11 cellular contexts compared by ENCODE assay signal in genomic region chr9:89798546-89799120, GRCh38.
DNase-seq lines count a peak whose midpoint lies in the region; ATAC-seq and TF ChIP-seq lines count a peak whose summit lies in the region.
"Had no signal": no experiment of that assay in that cellular context is flagged by ENCODE, and none has a peak within 500 bp of the region (broad histone marks: within the 10 kb centered on the region; RNA-seq: fewer than 3 reads in every experiment).

No MANE protein-coding gene starts in this region.

- H3K4me1 Mint-ChIP-seq in activated T-helper 1 cell treated with anti-CD3 and anti-CD28 coated beads, Interleukin-12 subunit alpha, Interleukin-12 subunit beta, Interleukin-2, Interleukin-4 antibody, amounts not matched to agents 30 ng/mL and 10 ng/mL and 1 ng/mL, durations not matched to agents 14 hours and 24 hours and 36 hours (ENCODE audit: low read depth): peaks cover 8% of the 10 kb centered on the region
- peaks cover 53% of the 10 kb centered on the region for H3K4me1 Mint-ChIP-seq in nephron

- no peaks in the 10 kb centered on the region for H3K27me3 ChIP-seq in testis

- no peak overlapping the region for H3K4me3 Mint-ChIP-seq in activated T-helper 1 cell treated with anti-CD3 and anti-CD28 coated beads, Interleukin-12 subunit alpha, Interleukin-12 subunit beta, Interleukin-2, Interleukin-4 antibody, amounts not matched to agents 30 ng/mL and 10 ng/mL and 1 ng/mL, durations not matched to agents 14 hours and 24 hours and 36 hours
- H3K4me3 Mint-ChIP-seq in nephron: peak overlapping the region in 1 of 3 experiments; percentile 44

- H3K27ac Mint-ChIP-seq in activated T-helper 1 cell treated with anti-CD3 and anti-CD28 coated beads, Interleukin-12 subunit alpha, Interleukin-12 subunit beta, Interleukin-2, Interleukin-4 antibody, amounts not matched to agents 30 ng/mL and 10 ng/mL and 1 ng/mL, durations not matched to agents 14 hours and 24 hours and 36 hours: peak overlapping the region; percentile 48
- H3K27ac Mint-ChIP-seq in nephron: peak overlapping the region in 2 of 3 experiments; percentile 8 to 22

- H3K36me3 Mint-ChIP-seq in activated T-helper 1 cell treated with anti-CD3 and anti-CD28 coated beads, Interleukin-12 subunit alpha, Interleukin-12 subunit beta, Interleukin-2, Interleukin-4 antibody, amounts not matched to agents 30 ng/mL and 10 ng/mL and 1 ng/mL, durations not matched to agents 14 hours and 24 hours and 36 hours (ENCODE audit: low read depth): no peaks in the 10 kb centered on the region
- H3K36me3 Mint-ChIP-seq in nephron (ENCODE audit: low read depth): no peaks in the 10 kb centered on the region

- H3K4me3 ChIP-seq in HEK293 (ENCODE audit: low read depth, low read length): no peak overlapping the region
- no peak overlapping the region for H3K4me3 ChIP-seq in testis
- H3K4me3 ChIP-seq: GM23248 had no signal

- no peaks in the 10 kb centered on the region for H3K36me3 ChIP-seq in HEK293 (ENCODE audit: control insufficient read depth in 2 of 2, insufficient read depth in 1 of 2, low read length in 2 of 2)
- H3K36me3 ChIP-seq in testis (ENCODE audit: low read depth, missing control alignments): no peaks in the 10 kb centered on the region

- H3K9me3 Mint-ChIP-seq in activated T-helper 1 cell treated with anti-CD3 and anti-CD28 coated beads, Interleukin-12 subunit alpha, Interleukin-12 subunit beta, Interleukin-2, Interleukin-4 antibody, amounts not matched to agents 30 ng/mL and 10 ng/mL and 1 ng/mL, durations not matched to agents 14 hours and 24 hours and 36 hours: no peaks in the 10 kb centered on the region
- no peaks in the 10 kb centered on the region for H3K9me3 Mint-ChIP-seq in nephron

- no peak for DNase-seq in activated T-helper 1 cell treated with anti-CD3 and anti-CD28 coated beads, Interleukin-12 subunit alpha, Interleukin-12 subunit beta, Interleukin-2, Interleukin-4 antibody, amounts not matched to agents 30 ng/mL and 10 ng/mL and 1 ng/mL, durations not matched to agents 14 hours and 24 hours and 36 hours (ENCODE audit: low spot score)
- DNase-seq in Right ventricle myocardium inferior (ENCODE audit: missing footprints) (no peak), testis (no peak)
- DNase-seq: C1 segment of cervical spinal cord, GM23248, HCEC 1CT, NCI-H187 treated with DMSO at 0.1 percent for 48 hours had no signal

- TF ChIP-seq CTCF in C4-2B (conservative IDR thresholded peaks at IDR 0.05): no peak
- no peak for TF ChIP-seq CTCF in HEK293 (tag by site-specific recombination; IDR thresholded peaks at IDR 0.05)
- no peak for TF ChIP-seq CTCF in nephron (IDR thresholded peaks at IDR 0.05; ENCODE audit: unreplicated experiment in 3 of 3)
- no peak for TF ChIP-seq CTCF in testis (IDR thresholded peaks at IDR 0.05)

- H3K4me1 ChIP-seq in HEK293 (ENCODE audit: control insufficient read depth, insufficient read depth, low read length) (no peaks in the 10 kb centered on the region), testis (peaks cover 21% of the 10 kb centered on the region)

- H3K27me3 Mint-ChIP-seq in activated T-helper 1 cell treated with anti-CD3 and anti-CD28 coated beads, Interleukin-12 subunit alpha, Interleukin-12 subunit beta, Interleukin-2, Interleukin-4 antibody, amounts not matched to agents 30 ng/mL and 10 ng/mL and 1 ng/mL, durations not matched to agents 14 hours and 24 hours and 36 hours (ENCODE audit: insufficient read depth): peaks cover 6% of the 10 kb centered on the region
- peaks cover 18% of the 10 kb centered on the region for H3K27me3 Mint-ChIP-seq in nephron (ENCODE audit: low read depth)

- CTCF ChIA-PET in HEK293 (lab: Yijun Ruan, JAX): interaction anchor here (2.2 kb wide), 1 partner anchor 195 kb away, joined by 8 read pairs; no protein-coding TSS in a partner anchor

- H3K9me3 ChIP-seq in HEK293 (ENCODE audit: control insufficient read depth, insufficient read depth, low read depth, low read length): no peaks in the 10 kb centered on the region
- no peaks in the 10 kb centered on the region for H3K9me3 ChIP-seq in testis

- 88 to 96% methylated on average over 4 of the region's 4 CpGs for WGBS in testis, 2 donors

- ATAC-seq in HG03378 (IDR thresholded peaks at IDR 0.05; ENCODE audit: unreplicated experiment): no peak
- no peak for ATAC-seq in Right ventricle myocardium inferior

- no peak for TF ChIP-seq POLR2A in testis (IDR thresholded peaks at IDR 0.05)

- peak overlapping the region; percentile 58 for H3K27ac ChIP-seq in C4-2B
- no peak overlapping the region for H3K27ac ChIP-seq in HEK293 (ENCODE audit: extremely low read depth, low read depth, low read length)
- no peak overlapping the region for H3K27ac ChIP-seq in testis
- H3K27ac ChIP-seq: GM23248 had no signal

- intact Hi-C loops in activated T-helper 1 cell treated with anti-CD3 and anti-CD28 coated beads, Interleukin-12 subunit alpha, Interleukin-12 subunit beta, Interleukin-2, Interleukin-4 antibody, amounts not matched to agents 30 ng/mL and 10 ng/mL and 1 ng/mL, durations not matched to agents 14 hours and 24 hours and 36 hours (cut with micrococcal nuclease): no loop called here
- intact Hi-C loops in Right ventricle myocardium inferior (cut with DNase I) (no loop called here), testis (cut with DNase I; ENCODE audit: low total_unique reads) (no loop called here)

- POLR2A ChIA-PET in HEK293 (lab: Yijun Ruan, JAX): no interaction called here

TF ChIP-seq in HEK293, 187 proteins besides CTCF, POLR2A, EP300 and RAD21:
- TF ChIP-seq, protein P1, sequence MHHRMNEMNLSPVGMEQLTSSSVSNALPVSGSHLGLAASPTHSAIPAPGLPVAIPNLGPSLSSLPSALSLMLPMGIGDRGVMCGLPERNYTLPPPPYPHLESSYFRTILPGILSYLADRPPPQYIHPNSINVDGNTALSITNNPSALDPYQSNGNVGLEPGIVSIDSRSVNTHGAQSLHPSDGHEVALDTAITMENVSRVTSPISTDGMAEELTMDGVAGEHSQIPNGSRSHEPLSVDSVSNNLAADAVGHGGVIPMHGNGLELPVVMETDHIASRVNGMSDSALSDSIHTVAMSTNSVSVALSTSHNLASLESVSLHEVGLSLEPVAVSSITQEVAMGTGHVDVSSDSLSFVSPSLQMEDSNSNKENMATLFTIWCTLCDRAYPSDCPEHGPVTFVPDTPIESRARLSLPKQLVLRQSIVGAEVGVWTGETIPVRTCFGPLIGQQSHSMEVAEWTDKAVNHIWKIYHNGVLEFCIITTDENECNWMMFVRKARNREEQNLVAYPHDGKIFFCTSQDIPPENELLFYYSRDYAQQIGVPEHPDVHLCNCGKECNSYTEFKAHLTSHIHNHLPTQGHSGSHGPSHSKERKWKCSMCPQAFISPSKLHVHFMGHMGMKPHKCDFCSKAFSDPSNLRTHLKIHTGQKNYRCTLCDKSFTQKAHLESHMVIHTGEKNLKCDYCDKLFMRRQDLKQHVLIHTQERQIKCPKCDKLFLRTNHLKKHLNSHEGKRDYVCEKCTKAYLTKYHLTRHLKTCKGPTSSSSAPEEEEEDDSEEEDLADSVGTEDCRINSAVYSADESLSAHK (tag by site-specific recombination; IDR thresholded peaks at IDR 0.05): peak; percentile 60; the same call in 1 of the 2 replicates
- no peak for TF ChIP-seq ZNF48 (tag by site-specific recombination; IDR thresholded peaks at IDR 0.05)
TF ChIP-seq in HEK293: peak in this region for 1.
